17 cellular contexts compared by ENCODE assay signal in the genomic region with DNA sequence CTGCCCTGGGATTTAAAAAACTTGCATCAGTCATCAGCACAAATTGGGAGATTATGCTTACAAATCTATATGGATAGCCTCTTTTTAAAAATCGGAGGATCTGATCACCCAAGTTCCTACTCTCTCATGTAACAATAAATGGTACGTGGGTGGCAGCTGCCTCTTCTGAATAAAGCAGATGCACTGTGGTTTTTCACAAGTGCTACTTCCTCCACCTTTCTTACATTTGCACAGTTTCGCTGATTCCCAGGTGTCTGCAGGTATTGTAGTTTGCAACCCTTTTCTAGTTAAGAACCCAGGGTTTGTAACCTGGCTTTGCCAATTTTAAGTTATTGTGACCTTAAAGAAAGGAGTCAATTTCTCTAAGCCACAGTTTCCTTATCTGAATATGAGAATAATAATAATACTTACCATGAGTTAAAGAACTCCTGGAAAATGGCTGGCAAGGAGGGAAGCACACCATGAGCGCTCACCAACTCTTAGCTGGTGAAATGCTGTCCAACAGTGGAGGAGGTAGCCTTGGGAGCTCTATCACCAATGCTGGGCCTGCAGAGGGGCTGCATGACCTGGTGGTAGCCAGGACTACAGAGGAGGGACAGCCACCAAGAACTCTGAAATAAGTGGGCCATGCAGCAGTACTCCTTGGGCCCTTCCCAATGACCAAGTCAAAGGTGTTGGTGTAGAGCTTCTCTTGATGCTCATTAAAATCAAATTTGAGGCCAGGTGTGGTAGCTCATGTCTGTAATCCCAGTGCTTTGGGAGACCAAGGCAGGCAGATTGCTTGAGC. TPM values are rescaled to one million over a fixed set of nuclear protein-coding genes. Genes with fewer than 3 reads are reported as not detected.
DNase-seq lines count a peak whose midpoint lies in the region; ATAC-seq and TF ChIP-seq lines count a peak whose summit lies in the region.
"Had no signal": no experiment of that assay in that cellular context is flagged by ENCODE, and none has a peak within 500 bp of the region (broad histone marks: within the 10 kb centered on the region; RNA-seq: fewer than 3 reads in every experiment).

No MANE protein-coding gene starts in this region.

- peaks cover 80% of the 10 kb centered on the region for H3K4me1 Mint-ChIP-seq in CD8-positive, alpha-beta T cell (ENCODE audit: low read depth)
- peaks cover 37% of the 10 kb centered on the region for H3K4me1 Mint-ChIP-seq in activated CD8-positive, alpha-beta T cell treated with anti-CD3 and anti-CD28 coated beads, Interleukin-2, amount 10 ng/mL, durations not matched to agents 7 days and 5 days (ENCODE audit: low read depth)
- peaks cover 2 to 81% (median 60%) of the 10 kb centered on the region in 4 donors for H3K4me1 Mint-ChIP-seq in naive thymus-derived CD8-positive, alpha-beta T cell
- H3K4me1 Mint-ChIP-seq in endothelial cell (ENCODE audit: unreplicated experiment): no peaks in the 10 kb centered on the region

- H3K4me3 ChIP-seq in CD8-positive, alpha-beta T cell (ENCODE audit: low read depth, low read length): no peak overlapping the region
- H3K4me3 ChIP-seq: cardiac muscle cell, HAP-1 had no signal

- intact Hi-C loops in CD8-positive, alpha-beta T cell (cut with DNase I, micrococcal nuclease): loop anchor here (10.0 kb wide), 2 partner anchors 238 to 578 kb away; partner anchors contain the start of gene CD53 (in 1 of the 2)

- H3K36me3 ChIP-seq in CD8-positive, alpha-beta T cell (ENCODE audit: insufficient read depth, low read length): no peaks in the 10 kb centered on the region
- H3K36me3 ChIP-seq: cardiac muscle cell, HAP-1 had no signal

- in situ Hi-C loops in G401 (cut with HindIII; ENCODE audit: low sequenced_read_pairs): no loop called here

- peaks cover 7% of the 10 kb centered on the region for H3K9me3 Mint-ChIP-seq in CD8-positive, alpha-beta T cell
- no peaks in the 10 kb centered on the region for H3K9me3 Mint-ChIP-seq in activated CD8-positive, alpha-beta T cell treated with anti-CD3 and anti-CD28 coated beads, Interleukin-2, amount 10 ng/mL, durations not matched to agents 7 days and 5 days (ENCODE audit: insufficient read depth)
- H3K9me3 Mint-ChIP-seq in naive thymus-derived CD8-positive, alpha-beta T cell: peaks cover 0 to 16% (median 1%) of the 10 kb centered on the region in 9 donors
- no peaks in the 10 kb centered on the region for H3K9me3 Mint-ChIP-seq in endothelial cell (ENCODE audit: unreplicated experiment)

- peak overlapping the region; percentile 89 for H3K27ac Mint-ChIP-seq in CD8-positive, alpha-beta T cell
- peak overlapping the region; percentile 79 for H3K27ac Mint-ChIP-seq in activated CD8-positive, alpha-beta T cell treated with anti-CD3 and anti-CD28 coated beads, Interleukin-2, amount 10 ng/mL, durations not matched to agents 7 days and 5 days
- H3K27ac Mint-ChIP-seq in naive thymus-derived CD8-positive, alpha-beta T cell: peak overlapping the region in 8 of 10 donors; percentile 79 to 93 (median 88)
- H3K27ac Mint-ChIP-seq in endothelial cell (ENCODE audit: unreplicated experiment): no peak overlapping the region

- H3K4me3 Mint-ChIP-seq in CD8-positive, alpha-beta T cell: peak overlapping the region; percentile 62
- peak overlapping the region; percentile 24 for H3K4me3 Mint-ChIP-seq in activated CD8-positive, alpha-beta T cell treated with anti-CD3 and anti-CD28 coated beads, Interleukin-2, amount 10 ng/mL, durations not matched to agents 7 days and 5 days
- peak overlapping the region; percentile 23 to 74 (median 67) for H3K4me3 Mint-ChIP-seq in naive thymus-derived CD8-positive, alpha-beta T cell
- no peak overlapping the region for H3K4me3 Mint-ChIP-seq in endothelial cell (ENCODE audit: unreplicated experiment)

- POLR2A ChIA-PET in CD8-positive, alpha-beta T cell (lab: Charles Lee): interaction anchor here (1.4 to 6.4 kb wide), 6 partner anchors 11 to 41 kb away, joined by 3 to 60 read pairs (median 13); partner anchors contain the start of gene KCNA3
- POLR2A ChIA-PET in activated CD8-positive, alpha-beta T cell treated with anti-CD3 and anti-CD28 coated beads, Interleukin-2, amount 10 ng/mL, durations not matched to agents 7 days and 5 days (lab: Charles Lee): interaction anchor here (0.7 to 9.4 kb wide), 7 partner anchors 8 to 134 kb away, joined by 3 to 118 read pairs (median 9); partner anchors contain the start of gene KCNA3
- POLR2A ChIA-PET in naive thymus-derived CD8-positive, alpha-beta T cell (lab: Charles Lee): interaction anchor here (0.9 to 6.4 kb wide), 8 partner anchors 9 to 151 kb away, joined by 3 to 87 read pairs (median 4); partner anchors contain the start of gene KCNA3

- no peaks in the 10 kb centered on the region for H3K27me3 ChIP-seq in CD8-positive, alpha-beta T cell (ENCODE audit: insufficient read depth, low read length)
- H3K27me3 ChIP-seq: cardiac muscle cell had no signal

- peak in 2 of 7 experiments; percentile 21 to 38 for DNase-seq in CD8-positive, alpha-beta T cell
- no peak for DNase-seq in activated CD8-positive, alpha-beta T cell treated with anti-CD3 and anti-CD28 coated beads, Interleukin-2, amount 10 ng/mL, durations not matched to agents 7 days and 5 days
- DNase-seq in naive thymus-derived CD8-positive, alpha-beta T cell: peak in 4 of 10 donors; percentile 24 to 54 (median 43)
- no peak for DNase-seq in NCI-H2196 (lab: John Stamatoyannopoulos, UW; ENCODE audit: unreplicated experiment)
- no peak for DNase-seq in endothelial cell (ENCODE audit: low spot score)
- no peak for DNase-seq in G401 (ENCODE audit: low spot score)
- DNase-seq: activated gamma-delta T cell; C1 segment of cervical spinal cord; kidney; NCI-H1930; NK-92 treated with Interleukin-12 subunit alpha and Interleukin-12 subunit beta, amount 100 ng/mL, for 24 hours had no signal

- H3K27me3 Mint-ChIP-seq in CD8-positive, alpha-beta T cell (ENCODE audit: low read depth): no peaks in the 10 kb centered on the region
- no peaks in the 10 kb centered on the region for H3K27me3 Mint-ChIP-seq in activated CD8-positive, alpha-beta T cell treated with anti-CD3 and anti-CD28 coated beads, Interleukin-2, amount 10 ng/mL, durations not matched to agents 7 days and 5 days (ENCODE audit: low read depth)
- H3K27me3 Mint-ChIP-seq in naive thymus-derived CD8-positive, alpha-beta T cell: no peaks in the 10 kb centered on the region
- no peaks in the 10 kb centered on the region for H3K27me3 Mint-ChIP-seq in endothelial cell (ENCODE audit: unreplicated experiment)

- H3K27ac ChIP-seq in CD8-positive, alpha-beta T cell (ENCODE audit: low read depth, low read length): no peak overlapping the region
- H3K27ac ChIP-seq: cardiac muscle cell, HL-60 had no signal

- H3K9me3 ChIP-seq in CD8-positive, alpha-beta T cell (ENCODE audit: low read length): no peaks in the 10 kb centered on the region
- H3K9me3 ChIP-seq: HAP-1 had no signal

- CTCF ChIA-PET in CD8-positive, alpha-beta T cell (lab: Charles Lee): interaction anchor here (1.1 to 11.9 kb wide), 8 partner anchors 11 to 130 kb away, joined by 3 to 122 read pairs (median 7); partner anchors contain the start of gene KCNA3
- CTCF ChIA-PET in activated CD8-positive, alpha-beta T cell treated with anti-CD3 and anti-CD28 coated beads, Interleukin-2, amount 10 ng/mL, durations not matched to agents 7 days and 5 days (lab: Charles Lee): interaction anchor here (1.1 to 7.4 kb wide), 8 partner anchors 10 to 144 kb away, joined by 3 to 110 read pairs (median 14); partner anchors contain the start of gene KCNA3

- ATAC-seq in CD8-positive, alpha-beta T cell: no peak
- peak; percentile 31 for ATAC-seq in GM21723 (IDR thresholded peaks at IDR 0.05; ENCODE audit: unreplicated experiment)
- ATAC-seq in activated CD8-positive, alpha-beta T cell treated with anti-CD3 and anti-CD28 coated beads, Interleukin-2, amount 10 ng/mL, durations not matched to agents 7 days and 5 days: no peak
- ATAC-seq in naive thymus-derived CD8-positive, alpha-beta T cell: peak; percentile 31 to 35

- no peaks in the 10 kb centered on the region for H3K36me3 Mint-ChIP-seq in CD8-positive, alpha-beta T cell
- H3K36me3 Mint-ChIP-seq in activated CD8-positive, alpha-beta T cell treated with anti-CD3 and anti-CD28 coated beads, Interleukin-2, amount 10 ng/mL, durations not matched to agents 7 days and 5 days (ENCODE audit: low read depth): peaks cover 13% of the 10 kb centered on the region
- peaks cover 0 to 1% (median 0%) of the 10 kb centered on the region in 3 donors for H3K36me3 Mint-ChIP-seq in naive thymus-derived CD8-positive, alpha-beta T cell
- H3K36me3 Mint-ChIP-seq in endothelial cell (ENCODE audit: low read depth, unreplicated experiment): no peaks in the 10 kb centered on the region

- peaks cover 92% of the 10 kb centered on the region for H3K4me1 ChIP-seq in CD8-positive, alpha-beta T cell (ENCODE audit: insufficient read depth, low read length)
- H3K4me1 ChIP-seq: HAP-1 had no signal

- no peak for TF ChIP-seq CTCF in CD8-positive, alpha-beta T cell (IDR thresholded peaks at IDR 0.05)
- TF ChIP-seq CTCF in endothelial cell (IDR thresholded peaks at IDR 0.05; ENCODE audit: unreplicated experiment): no peak

RNA-seq across cellular contexts. Expression of gene KCNA2, which starts 30.2 kb away (rescaled TPM):
- under 1 TPM; 0.39 to 0.46 TPM for total RNA-seq in CD8-positive, alpha-beta T cell
- 1 to 10 TPM; 1.4 to 2.2 TPM for total RNA-seq in activated CD8-positive, alpha-beta T cell treated with anti-CD3 and anti-CD28 coated beads, Interleukin-2, amount 10 ng/mL, durations not matched to agents 7 days and 5 days
- total RNA-seq in naive thymus-derived CD8-positive, alpha-beta T cell: under 1 TPM; 0.22 to 0.23 TPM
- polyA plus RNA-seq in naive thymus-derived CD8-positive, alpha-beta T cell: not detected
- total RNA-seq in endothelial cell (ENCODE audit: unreplicated experiment): 0.23 TPM
- not detected in 2 replicates for total RNA-seq in G401 (2014; rRNA removed; shearing (Covaris generic))
- total RNA-seq: endothelial cell of umbilical vein, pulmonary artery endothelial cell had no signal
- polyA plus RNA-seq: endothelial cell of umbilical vein had no signal

RNA-seq across cellular contexts. Expression of gene KCNA3, which starts 38.4 kb away (rescaled TPM):
- 10 to 100 TPM; 83.6 to 85.1 TPM for total RNA-seq in CD8-positive, alpha-beta T cell
- total RNA-seq in activated CD8-positive, alpha-beta T cell treated with anti-CD3 and anti-CD28 coated beads, Interleukin-2, amount 10 ng/mL, durations not matched to agents 7 days and 5 days: 10 to 100 TPM; 49.0 to 49.3 TPM
- 10 to 100 TPM; 74.7 to 78.7 TPM for total RNA-seq in naive thymus-derived CD8-positive, alpha-beta T cell
- 10 to 100 TPM; 55.6 to 67.9 (median 66.4) TPM for polyA plus RNA-seq in naive thymus-derived CD8-positive, alpha-beta T cell
- total RNA-seq in endothelial cell (ENCODE audit: unreplicated experiment): 0.26 TPM
- not detected in 2 replicates for total RNA-seq in G401 (2014; rRNA removed; shearing (Covaris generic))
- total RNA-seq: endothelial cell of umbilical vein, pulmonary artery endothelial cell had no signal
- polyA plus RNA-seq: cardiac muscle cell, endothelial cell of umbilical vein had no signal

Comparison
In these comparisons a context has a peak if more than half of its experiments do, and no peak if none do; other contexts are left out.
1. ATAC-seq: peak in GM21723 (single experiment) and naive thymus-derived CD8-positive, alpha-beta T cell (2 of 2); none in CD8-positive, alpha-beta T cell (single experiment) and activated CD8-positive, alpha-beta T cell treated with anti-CD3 and anti-CD28 coated beads, Interleukin-2, amount 10 ng/mL, durations not matched to agents 7 days and 5 days (single experiment).
2. RNA of gene KCNA3, which starts 38.4 kb away (total RNA-seq): 83.6 to 85.1 TPM in CD8-positive, alpha-beta T cell, 74.7 to 78.7 TPM in naive thymus-derived CD8-positive, alpha-beta T cell and 49.0 to 49.3 TPM in activated CD8-positive, alpha-beta T cell treated with anti-CD3 and anti-CD28 coated beads, Interleukin-2, amount 10 ng/mL, durations not matched to agents 7 days and 5 days; 0.26 TPM in endothelial cell (single experiment) and not detected in G401; every median in the first group is over 10 times any median in the second.